ENCODE assay signal across 32 cellular contexts in the genomic region with DNA sequence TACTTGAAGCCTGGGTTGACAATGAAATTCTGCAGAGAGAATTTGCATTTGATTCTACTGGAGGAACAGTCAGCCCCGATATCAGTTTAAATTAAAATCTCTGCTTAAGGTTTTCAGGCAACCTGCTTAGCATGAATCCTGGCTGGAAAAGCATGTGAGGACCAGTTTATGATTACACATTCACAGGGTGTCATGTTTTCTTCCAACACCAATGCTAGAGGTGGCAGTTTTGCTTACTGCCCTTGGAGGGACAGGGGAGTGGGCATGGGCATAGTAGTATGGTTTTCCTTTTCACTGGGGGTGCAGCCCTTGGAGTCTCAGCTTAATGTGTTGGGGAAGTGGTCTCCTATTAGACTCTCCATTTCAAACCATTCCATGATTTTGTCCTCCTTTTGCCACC.
"Had no signal": no experiment of that assay in that cellular context is flagged by ENCODE, and none has a peak within 500 bp of the region (broad histone marks: within the 10 kb centered on the region; RNA-seq: fewer than 3 reads in every experiment).

No MANE protein-coding gene starts in this region.

- H3K27ac ChIP-seq: adrenal gland, body of pancreas, brain microvascular endothelial cell, breast epithelium had no signal

- H3K4me3 ChIP-seq: adrenal gland, body of pancreas, breast epithelium had no signal

- H3K9me3 Mint-ChIP-seq: activated naive CD4-positive, alpha-beta T cell treated with anti-CD3 and anti-CD28 coated beads, Interleukin-2, amount 50 U/mL, for 72 hours; activated naive CD8-positive, alpha-beta T cell treated with anti-CD3 and anti-CD28 coated beads for 36 hours; activated T-helper 1 cell treated with anti-CD3 and anti-CD28 coated beads, Interleukin-12 subunit alpha, Interleukin-12 subunit beta, Interleukin-2, Interleukin-4 antibody, amounts not matched to agents 30 ng/mL and 10 ng/mL and 1 ng/mL, durations not matched to agents 14 hours and 24 hours and 36 hours; activated T-helper 17 cell treated with anti-CD3 and anti-CD28 coated beads, Interleukin-2, amount 50 U/mL, for 72 hours had no signal

- H3K4me1 Mint-ChIP-seq: activated B cell treated with CpG ODN at 0.5 μM for 24 hours; activated naive CD8-positive, alpha-beta T cell treated with anti-CD3 and anti-CD28 coated beads for 36 hours had no signal

- H3K9me3 ChIP-seq: adrenal gland had no signal

- H3K27me3 ChIP-seq: adrenal gland, body of pancreas, brain microvascular endothelial cell, breast epithelium had no signal

- DNase-seq: activated B cell treated with CpG ODN at 0.5 μM for 24 hours; activated CD4-positive, alpha-beta memory T cell treated with anti-CD3 and anti-CD28 coated beads for 36 hours; activated CD4-positive, alpha-beta T cell treated with anti-CD3 and anti-CD28 coated beads for 4 hours; activated CD4-positive, alpha-beta T cell treated with anti-CD3 and anti-CD28 coated beads, Interleukin-2, amount 10 ng/mL, durations not matched to agents 24 days and 14 days; activated CD4-positive, alpha-beta T cell treated with anti-CD3 and anti-CD28 coated beads, Interleukin-2, amount 50 U/mL, for 1 hour; activated CD4-positive, alpha-beta T cell treated with anti-CD3 and anti-CD28 coated beads, Interleukin-2, amount 50 U/mL, for 4 hours; activated CD4-positive, CD25-positive, alpha-beta regulatory T cell treated with anti-CD3 and anti-CD28 coated beads, Interleukin-2, amount 50 U/mL, for 72 hours; activated CD8-positive, alpha-beta memory T cell treated with anti-CD3 and anti-CD28 coated beads, Interleukin-2, amount 50 U/mL, for 4 hours; activated CD8-positive, alpha-beta T cell treated with anti-CD3 and anti-CD28 coated beads for 36 hours; activated effector memory CD4-positive, alpha-beta T cell treated with anti-CD3 and anti-CD28 coated beads, Interleukin-2, amount 50 U/mL, for 16 hours; activated gamma-delta T cell treated with Interleukin-2 at 50 U/mL for 16 hours; activated naive CD4-positive, alpha-beta T cell; activated naive CD4-positive, alpha-beta T cell treated with anti-CD3 and anti-CD28 coated beads for 36 hours; activated naive CD4-positive, alpha-beta T cell treated with anti-CD3 and anti-CD28 coated beads, Interleukin-2, amount 50 U/mL, for 16 hours; activated naive CD8-positive, alpha-beta T cell treated with anti-CD3 and anti-CD28 coated beads for 36 hours; activated T-cell treated with anti-CD3 and anti-CD28 coated beads, Interleukin-2, amount 50 U/mL, for 24 hours; activated T-cell treated with anti-CD3 and anti-CD28 coated beads, Interleukin-2, amount 50 U/mL, for 48 hours; adrenal gland; amniotic stem cell; aorta; body of pancreas; brain microvascular endothelial cell; central memory CD4-positive, alpha-beta T cell; T-helper 1 cell; T-helper 2 cell; T-helper 9 cell had no signal

- H3K4me3 Mint-ChIP-seq: activated B cell treated with CpG ODN at 0.5 μM for 24 hours; activated CD4-positive, alpha-beta memory T cell treated with anti-CD3 and anti-CD28 coated beads for 36 hours; activated CD4-positive, alpha-beta T cell treated with anti-CD3 and anti-CD28 coated beads, Interleukin-2, amount 10 ng/mL, durations not matched to agents 24 days and 14 days; activated CD8-positive, alpha-beta T cell treated with anti-CD3 and anti-CD28 coated beads for 36 hours; activated naive CD4-positive, alpha-beta T cell treated with anti-CD3 and anti-CD28 coated beads for 36 hours; activated naive CD8-positive, alpha-beta T cell treated with anti-CD3 and anti-CD28 coated beads for 36 hours; activated T-cell treated with anti-CD3 and anti-CD28 coated beads, Interleukin-2, amount 50 U/mL, for 24 hours; activated T-helper 1 cell treated with anti-CD3 and anti-CD28 coated beads, Interleukin-12 subunit alpha, Interleukin-12 subunit beta, Interleukin-2, Interleukin-4 antibody, amounts not matched to agents 30 ng/mL and 10 ng/mL and 1 ng/mL, durations not matched to agents 14 hours and 24 hours and 36 hours; activated T-helper 17 cell treated with anti-CD3 and anti-CD28 coated beads, Interleukin-2, amount 50 U/mL, for 72 hours; T-helper 1 cell treated with Interleukin-12 subunit alpha and Interleukin-12 subunit beta and Interleukin-4 antibody, amounts not matched to agents 30 μg/mL and 1 μg/mL, for 36 hours; T-helper 2 cell treated with Interferon-gamma antibody and Interleukin-4, amounts not matched to agents 5 μg/mL and 100 μg/mL, for 36 hours had no signal

- H3K27me3 Mint-ChIP-seq: activated B cell treated with CpG ODN at 0.5 μM for 24 hours; activated CD4-positive, alpha-beta memory T cell treated with anti-CD3 and anti-CD28 coated beads for 36 hours; activated CD4-positive, alpha-beta T cell treated with anti-CD3 and anti-CD28 coated beads, Interleukin-2, amount 10 ng/mL, durations not matched to agents 24 days and 14 days; activated CD8-positive, alpha-beta T cell treated with anti-CD3 and anti-CD28 coated beads for 36 hours; activated naive CD8-positive, alpha-beta T cell treated with anti-CD3 and anti-CD28 coated beads for 36 hours; activated T-cell treated with anti-CD3 and anti-CD28 coated beads, Interleukin-2, amount 50 U/mL, for 24 hours; activated T-helper 17 cell treated with anti-CD3 and anti-CD28 coated beads, Interleukin-2, amount 50 U/mL, for 72 hours had no signal

- ATAC-seq: activated CD8-positive, alpha-beta T cell treated with anti-CD3 and anti-CD28 coated beads for 36 hours; activated naive CD4-positive, alpha-beta T cell treated with anti-CD3 and anti-CD28 coated beads, Interleukin-2, amount 50 U/mL, for 72 hours; activated T-helper 17 cell treated with anti-CD3 and anti-CD28 coated beads, Interleukin-2, amount 50 U/mL, for 72 hours; body of pancreas had no signal

- H3K4me1 ChIP-seq: adrenal gland, body of pancreas, breast epithelium had no signal

- H3K27ac Mint-ChIP-seq: activated B cell treated with CpG ODN at 0.5 μM for 24 hours; activated CD4-positive, alpha-beta memory T cell treated with anti-CD3 and anti-CD28 coated beads for 36 hours; activated CD4-positive, alpha-beta T cell treated with anti-CD3 and anti-CD28 coated beads, Interleukin-2, amount 10 ng/mL, durations not matched to agents 24 days and 14 days; activated CD8-positive, alpha-beta T cell treated with anti-CD3 and anti-CD28 coated beads for 36 hours; activated naive CD4-positive, alpha-beta T cell treated with anti-CD3 and anti-CD28 coated beads for 36 hours; activated naive CD8-positive, alpha-beta T cell treated with anti-CD3 and anti-CD28 coated beads for 36 hours; activated T-helper 1 cell treated with anti-CD3 and anti-CD28 coated beads, Interleukin-12 subunit alpha, Interleukin-12 subunit beta, Interleukin-2, Interleukin-4 antibody, amounts not matched to agents 30 ng/mL and 10 ng/mL and 1 ng/mL, durations not matched to agents 14 hours and 24 hours and 36 hours; T-helper 1 cell treated with Interleukin-12 subunit alpha and Interleukin-12 subunit beta and Interleukin-4 antibody, amounts not matched to agents 30 μg/mL and 1 μg/mL, for 36 hours had no signal
